ENCODE assay signal across 1 cellular context in genomic region chr20:18566892-18567738, GRCh38.
TF ChIP-seq lines count a peak whose summit lies in the region.

SMIM26 (plus strand) TSS chr20:18567432; CDS start chr20:18567479, 47 bp downstream.

TF ChIP-seq in GM12878, 131 proteins besides CTCF, POLR2A, EP300 and RAD21 (continued from another document and continues in another):
- peak; percentile 64 for TF ChIP-seq E4F1 (IDR thresholded peaks at IDR 0.05; ENCODE audit: borderline replicate concordance, partially characterized antibody)
- peak; percentile 53 for TF ChIP-seq FOXK2 (IDR thresholded peaks at IDR 0.05)
- TF ChIP-seq CREB1 (IDR thresholded peaks at IDR 0.05; ENCODE audit: low read depth): peak; percentile 70
- 0 out of 2 replicates have a peak, but pooled peaks have one; percentile 31 for TF ChIP-seq BACH1 (IDR thresholded peaks at IDR 0.05; ENCODE audit: borderline replicate concordance)
- no peak for TF ChIP-seq PRDM15 (CRISPR knock-in tag; IDR thresholded peaks at IDR 0.05)
- peak; percentile 71; the same call in 1 of the 2 replicates for TF ChIP-seq IKZF1 (conservative IDR thresholded peaks at IDR 0.05)
- TF ChIP-seq SREBF2 (IDR thresholded peaks at IDR 0.05; ENCODE audit: low read length): no peak
- TF ChIP-seq NR2F1 (conservative IDR thresholded peaks at IDR 0.05): peak; percentile 30; the same call in 1 of the 2 replicates
- peak; percentile 74 for TF ChIP-seq E2F8 (IDR thresholded peaks at IDR 0.05; ENCODE audit: low read depth, partially characterized antibody)
- no peak for TF ChIP-seq SUPT20H (IDR thresholded peaks at IDR 0.05; ENCODE audit: borderline replicate concordance, control insufficient read depth, low read depth, low read length)
- no peak for TF ChIP-seq STAT3 (IDR thresholded peaks at IDR 0.05; ENCODE audit: low read depth, low read length)
- TF ChIP-seq ZNF384 (IDR thresholded peaks at IDR 0.05; ENCODE audit: borderline replicate concordance, low read depth, low read length): no peak
- no peak for TF ChIP-seq FOS (IDR thresholded peaks at IDR 0.05; ENCODE audit: borderline replicate concordance, extremely low read depth, insufficient read length)
- TF ChIP-seq ZSCAN29 (IDR thresholded peaks at IDR 0.05): peak; percentile 45; the same call in 1 of the 2 replicates
- no peak for TF ChIP-seq ZBTB33 (IDR thresholded peaks at IDR 0.05)
- TF ChIP-seq NRF1 (conservative IDR thresholded peaks at IDR 0.05; ENCODE audit: low read depth, low read length): no peak
- TF ChIP-seq RB1 (IDR thresholded peaks at IDR 0.05; ENCODE audit: borderline replicate concordance): 0 out of 2 replicates have a peak, but pooled peaks have one; percentile 65
- 0 out of 2 replicates have a peak, but pooled peaks have one; percentile 33 for TF ChIP-seq ZNF217 (IDR thresholded peaks at IDR 0.05)
- peak; percentile 73; the same call in 1 of the 2 replicates for TF ChIP-seq WRNIP1 (IDR thresholded peaks at IDR 0.05; ENCODE audit: borderline replicate concordance, low read depth, low read length)
- 0 out of 2 replicates have a peak, but pooled peaks have one; percentile 49 for TF ChIP-seq TBL1XR1 (IDR thresholded peaks at IDR 0.05; ENCODE audit: low read depth, low read length)
- no peak for TF ChIP-seq CEBPB (IDR thresholded peaks at IDR 0.05; ENCODE audit: borderline replicate concordance in 1 of 2, low read depth in 2 of 2, low read length in 2 of 2)
- peak; percentile 84 for TF ChIP-seq NKRF (conservative IDR thresholded peaks at IDR 0.05)
- TF ChIP-seq SREBF1 (IDR thresholded peaks at IDR 0.05; ENCODE audit: low read length): no peak
- TF ChIP-seq SMAD1 (IDR thresholded peaks at IDR 0.05; ENCODE audit: low read depth, partially characterized antibody): peak; percentile 17
- peak; percentile 70; the same call in 1 of the 2 replicates for TF ChIP-seq TAF1 (IDR thresholded peaks at IDR 0.05; ENCODE audit: borderline replicate concordance, low read depth, low read length)
- 0 out of 2 replicates have a peak, but pooled peaks have one; percentile 20 for TF ChIP-seq TCF12 (IDR thresholded peaks at IDR 0.05; ENCODE audit: low read depth, low read length)
- peak; percentile 66 for TF ChIP-seq ZNF687 (IDR thresholded peaks at IDR 0.05)
- TF ChIP-seq SMARCA5 (IDR thresholded peaks at IDR 0.05): no peak
- no peak for TF ChIP-seq BCL3 (IDR thresholded peaks at IDR 0.05; ENCODE audit: borderline replicate concordance, insufficient read depth, low read depth, low read length, poor library complexity, severe bottlenecking)
- TF ChIP-seq ESRRA (IDR thresholded peaks at IDR 0.05; ENCODE audit: low read length): 0 out of 2 replicates have a peak, but pooled peaks have one; percentile 51
- no peak for TF ChIP-seq SMC3 (IDR thresholded peaks at IDR 0.05; ENCODE audit: borderline replicate concordance, low read length)
- TF ChIP-seq ZNF207 (IDR thresholded peaks at IDR 0.05; ENCODE audit: borderline replicate concordance): 0 out of 2 replicates have a peak, but pooled peaks have one; percentile 55
- TF ChIP-seq IRF4 (IDR thresholded peaks at IDR 0.05; ENCODE audit: low read depth, low read length): peak; percentile 48; the same call in 1 of the 2 replicates
- peak; percentile 42 for TF ChIP-seq SP1 (IDR thresholded peaks at IDR 0.05; ENCODE audit: low read depth, low read length)
- peak; percentile 73 to 75 for TF ChIP-seq BHLHE40 (IDR thresholded peaks at IDR 0.05; ENCODE audit: borderline replicate concordance in 1 of 2, low read depth in 2 of 2, low read length in 1 of 2)
- TF ChIP-seq TCF3 (IDR thresholded peaks at IDR 0.05; ENCODE audit: borderline replicate concordance, insufficient read depth, low read depth, low read length): peak; percentile 55; the same call in 1 of the 2 replicates
- TF ChIP-seq ZBED1 (IDR thresholded peaks at IDR 0.05; ENCODE audit: borderline replicate concordance): no peak
- TF ChIP-seq IRF5 (IDR thresholded peaks at IDR 0.05; ENCODE audit: borderline replicate concordance): no peak
- TF ChIP-seq NFXL1 (IDR thresholded peaks at IDR 0.05; ENCODE audit: borderline replicate concordance): no peak
- TF ChIP-seq KLF5 (IDR thresholded peaks at IDR 0.05; ENCODE audit: partially characterized antibody): peak; percentile 57
